ENCODE assay signal across 28 cellular contexts in the genomic region with DNA sequence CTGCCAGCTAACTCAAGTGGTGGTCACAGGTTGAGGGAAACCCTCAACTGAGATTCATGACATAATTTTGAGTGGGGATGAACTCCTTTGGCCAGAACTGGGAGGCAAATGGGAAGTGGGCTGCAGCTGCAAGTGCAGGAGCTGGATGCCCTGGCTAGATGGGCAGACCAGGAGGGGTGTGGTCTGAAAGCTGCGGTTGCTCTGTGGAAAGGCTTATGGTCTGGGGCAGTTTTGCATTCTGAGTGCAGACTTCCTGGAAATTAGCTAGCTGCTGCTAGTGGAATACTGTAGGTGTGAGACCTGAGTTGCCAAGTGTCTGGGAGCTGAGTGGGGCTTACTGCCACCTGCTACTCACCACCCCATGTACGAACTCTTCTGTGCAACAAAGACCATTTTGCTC.
"Had no signal": no experiment of that assay in that cellular context is flagged by ENCODE, and none has a peak within 500 bp of the region (broad histone marks: within the 10 kb centered on the region; RNA-seq: fewer than 3 reads in every experiment).

No MANE protein-coding gene starts in this region.

- DNase-seq: activated CD4-positive, alpha-beta T cell treated with anti-CD3 and anti-CD28 coated beads for 1 hour; activated CD4-positive, alpha-beta T cell treated with anti-CD3 and anti-CD28 coated beads for 4 hours; activated CD4-positive, alpha-beta T cell treated with anti-CD3 and anti-CD28 coated beads, Interleukin-2, amount 50 U/mL, for 1 hour; activated CD4-positive, alpha-beta T cell treated with anti-CD3 and anti-CD28 coated beads, Interleukin-2, amount 50 U/mL, for 48 hours; activated CD8-positive, alpha-beta memory T cell treated with anti-CD3 and anti-CD28 coated beads for 24 hours; activated CD8-positive, alpha-beta T cell treated with anti-CD3 and anti-CD28 coated beads for 36 hours; activated effector memory CD4-positive, alpha-beta T cell treated with Interleukin-2 at 50 U/mL for 16 hours; activated gamma-delta T cell treated with Interleukin-2 at 50 U/mL for 16 hours; activated naive CD4-positive, alpha-beta T cell treated with anti-CD3 and anti-CD28 coated beads, Interleukin-2, amount 50 U/mL, for 16 hours; activated naive CD4-positive, alpha-beta T cell treated with Interleukin-2 at 50 U/mL for 16 hours; activated T-cell treated with anti-CD3 and anti-CD28 coated beads, Interleukin-2, amount 50 U/mL, for 4 hours; amniotic stem cell; anterior cingulate cortex; body of pancreas; caudate nucleus; cortex of kidney; effector CD8-positive, alpha-beta T cell; esophagus squamous epithelium; foreskin melanocyte; T-helper 1 cell; T-helper 17 cell; T1000 had no signal

- H3K4me1 ChIP-seq: body of pancreas, gastroesophageal sphincter had no signal

- H3K4me3 ChIP-seq: body of pancreas, esophagus squamous epithelium, gastroesophageal sphincter had no signal

- H3K9me3 ChIP-seq: body of pancreas, esophagus squamous epithelium, gastroesophageal sphincter had no signal

- H3K27ac ChIP-seq: body of pancreas, epithelial cell of prostate, esophagus squamous epithelium, gastroesophageal sphincter, VCaP had no signal

- FAIRE-seq: colon, endometrium, endothelial cell of umbilical vein had no signal

- H3K36me3 ChIP-seq: esophagus squamous epithelium, gastroesophageal sphincter had no signal

- H3K27me3 ChIP-seq: body of pancreas, esophagus squamous epithelium had no signal
